In the genomic region with DNA sequence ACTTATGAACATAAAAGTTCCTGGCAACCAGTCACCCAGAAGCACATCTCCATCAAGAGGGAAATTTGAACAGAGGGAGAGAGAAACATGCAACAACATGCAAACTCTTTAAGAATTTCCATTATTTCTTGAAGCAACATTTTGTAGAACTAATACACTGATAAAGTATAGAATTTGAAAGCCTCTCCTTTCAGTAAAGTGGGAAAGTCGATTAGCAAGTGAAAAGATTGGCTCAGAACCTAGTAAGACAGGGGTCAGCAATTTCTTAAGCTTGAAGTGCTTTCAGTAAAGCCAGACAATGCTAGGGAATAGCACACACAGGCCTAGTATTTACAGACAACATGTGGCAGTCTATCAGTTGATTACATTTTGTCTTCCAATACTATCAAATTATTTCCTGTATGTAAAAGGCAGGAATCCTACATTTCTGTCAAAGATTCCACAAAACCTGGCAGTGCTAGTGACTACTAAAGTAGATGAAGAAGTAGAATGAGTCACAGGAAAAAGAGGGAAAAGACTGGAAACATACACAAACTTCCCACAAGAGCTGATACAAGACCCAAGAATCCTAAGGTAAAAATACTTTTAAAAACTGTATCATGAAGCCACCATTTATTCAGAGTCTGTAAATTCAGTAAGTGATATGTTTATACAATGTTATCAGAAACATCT, we compare ENCODE assay signal across 17 cellular contexts. TPM values are rescaled to one million over a fixed set of nuclear protein-coding genes. Genes with fewer than 3 reads are reported as not detected.
DNase-seq lines count a peak whose midpoint lies in the region; ATAC-seq and TF ChIP-seq lines count a peak whose summit lies in the region.
"Had no signal": no experiment of that assay in that cellular context is flagged by ENCODE, and none has a peak within 500 bp of the region (broad histone marks: within the 10 kb centered on the region; RNA-seq: fewer than 3 reads in every experiment).

No MANE protein-coding gene starts in this region.

- TF ChIP-seq CTCF in HFFc6 (IDR thresholded peaks at IDR 0.05): no peak
- TF ChIP-seq CTCF in astrocyte of the cerebellum (IDR thresholded peaks at IDR 0.05; ENCODE audit: low read depth, low read length, missing control alignments): no peak

- H3K36me3 Mint-ChIP-seq in HFFc6 (ENCODE audit: low read depth): peaks cover 4% of the 10 kb centered on the region; the same call in 1 of the 2 replicates
- H3K36me3 Mint-ChIP-seq: immature natural killer cell; natural killer cell treated with Interleukin-12 subunit alpha and Interleukin-12 subunit beta and Interleukin-15 and Interleukin-18, amount 100 ng/mL, for 72 hours had no signal

- peak overlapping the region; percentile 63 for H3K27ac Mint-ChIP-seq in HFFc6
- H3K27ac Mint-ChIP-seq: immature natural killer cell; natural killer cell treated with Interleukin-12 subunit alpha and Interleukin-12 subunit beta and Interleukin-15 and Interleukin-18, amount 100 ng/mL, for 72 hours had no signal

- no peak for ATAC-seq in stimulated activated naive CD8-positive, alpha-beta T cell treated with anti-CD3 and anti-CD28 coated beads, Interleukin-15, Interleukin-2, amounts not matched to agents 100 U/mL and 50 U/mL, for 24 hours
- no peak for ATAC-seq in GM18870 (IDR thresholded peaks at IDR 0.05; ENCODE audit: unreplicated experiment)
- ATAC-seq: natural killer cell treated with Interleukin-12 subunit alpha and Interleukin-12 subunit beta and Interleukin-15 and Interleukin-18, amount 100 ng/mL, for 72 hours had no signal

- peaks cover 72% of the 10 kb centered on the region for H3K4me1 Mint-ChIP-seq in HFFc6 (ENCODE audit: low read depth)

- H3K4me3 ChIP-seq in astrocyte of the cerebellum (ENCODE audit: low read depth, low read length): no peak overlapping the region
- H3K4me3 ChIP-seq: SJSA1, tibial nerve had no signal

- H3K27me3 Mint-ChIP-seq in HFFc6 (ENCODE audit: insufficient read depth): no peaks in the 10 kb centered on the region; the same call in 1 of the 2 replicates
- H3K27me3 Mint-ChIP-seq: natural killer cell treated with Interleukin-12 subunit alpha and Interleukin-12 subunit beta and Interleukin-15 and Interleukin-18, amount 100 ng/mL, for 72 hours had no signal

- no peaks in the 10 kb centered on the region for H3K9me3 Mint-ChIP-seq in HFFc6
- H3K9me3 Mint-ChIP-seq: immature natural killer cell; natural killer cell treated with Interleukin-12 subunit alpha and Interleukin-12 subunit beta and Interleukin-15 and Interleukin-18, amount 100 ng/mL, for 72 hours had no signal

- in situ Hi-C loops in astrocyte of the cerebellum (cut with HindIII; ENCODE audit: low sequenced_read_pairs): loop anchor here (25.0 kb wide), 1 partner anchor 1009 kb away; no protein-coding TSS in a partner anchor

- DNase-seq in A172 (ENCODE audit: low spot score) (peak; percentile 32), HFFc6 (peak; percentile 33), astrocyte of the cerebellum (ENCODE audit: low read depth) (peak; percentile 33), glomerular visceral epithelial cell (ENCODE audit: extremely low spot score) (peak; percentile 19), GOT3 (lab: John Stamatoyannopoulos, UW) (no peak), epidermal melanocyte (ENCODE audit: insufficient read length, low spot score) (no peak)
- no peak for DNase-seq in stimulated activated naive CD8-positive, alpha-beta T cell treated with anti-CD3 and anti-CD28 coated beads, Interleukin-15, Interleukin-2, amounts not matched to agents 100 U/mL and 50 U/mL, for 24 hours
- DNase-seq: activated CD4-positive, CD25-positive, alpha-beta regulatory T cell; activated T-cell treated with anti-CD3 and anti-CD28 coated beads for 4 hours; aorta; immature natural killer cell; NCI-H526 treated with DMSO at 0.1 percent for 48 hours; small intestine had no signal

- H3K4me3 Mint-ChIP-seq in HFFc6: peak overlapping the region; percentile 53
- H3K4me3 Mint-ChIP-seq: immature natural killer cell; natural killer cell treated with Interleukin-12 subunit alpha and Interleukin-12 subunit beta and Interleukin-15 and Interleukin-18, amount 100 ng/mL, for 72 hours had no signal

RNA-seq across cellular contexts. Expression of a gene that starts 25.2 kb away (rescaled TPM):
- 28.5 and 49.6 TPM in 2 replicates for total RNA-seq in A172 (2014; rRNA removed; shearing (Covaris generic))
- 10 to 100 TPM; 17.3 to 25.5 (median 17.9) TPM for total RNA-seq in HFFc6 (2021; fragmentation: NEBNext Ultra II Directional; extraction: Animal tissue kit (Norgen Biotek cat#: 25700))

Comparison
In these comparisons a context has a peak if more than half of its experiments do, and no peak if none do; other contexts are left out.
1. DNase-seq: peak in A172 (single experiment), HFFc6 (single experiment), astrocyte of the cerebellum (single experiment) and glomerular visceral epithelial cell (single experiment); none in stimulated activated naive CD8-positive, alpha-beta T cell treated with anti-CD3 and anti-CD28 coated beads, Interleukin-15, Interleukin-2, amounts not matched to agents 100 U/mL and 50 U/mL, for 24 hours (single experiment), GOT3 (single experiment) and epidermal melanocyte (single experiment).